18 cellular contexts compared by ENCODE assay signal in the genomic region with DNA sequence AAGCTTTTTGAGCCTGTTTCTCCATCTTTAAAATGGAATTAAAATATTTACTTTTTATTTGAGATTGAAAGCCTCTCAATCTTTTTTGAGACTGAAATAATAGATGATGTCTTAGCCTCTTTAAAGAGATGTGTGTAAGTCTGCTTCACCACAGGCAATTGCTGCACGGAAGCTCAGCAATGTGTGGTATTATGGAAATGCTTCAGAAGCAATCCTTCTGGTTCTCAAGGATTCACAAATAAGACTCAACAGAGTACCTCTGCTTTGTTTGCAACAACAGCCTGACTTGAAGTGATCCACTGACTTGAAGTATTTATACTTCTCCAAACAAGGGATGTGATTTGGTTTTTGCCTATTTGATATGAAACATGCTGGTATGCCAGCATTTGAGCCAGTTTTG.
A peak's percentile ranks its signal among the peaks of the same experiment; 100 is the strongest.
DNase-seq lines count a peak whose midpoint lies in the region; ATAC-seq and TF ChIP-seq lines count a peak whose summit lies in the region.
"Had no signal": no experiment of that assay in that cellular context is flagged by ENCODE, and none has a peak within 500 bp of the region (broad histone marks: within the 10 kb centered on the region; RNA-seq: fewer than 3 reads in every experiment).

No MANE protein-coding gene starts in this region.

- H3K27me3 ChIP-seq in SK-N-SH (ENCODE audit: insufficient read depth) = no peaks in the 10 kb centered on the region

- CTCF ChIA-PET in SK-N-SH (lab: Yijun Ruan, JAX) = interaction anchor here (0.6 kb wide), 1 partner anchor 94 kb away, joined by 3 read pairs; no protein-coding TSS in a partner anchor
- CTCF ChIA-PET in RWPE1 (lab: Yijun Ruan, JAX) = interaction anchor here (0.5 kb wide), 1 partner anchor 1570 kb away, joined by 3 read pairs; no protein-coding TSS in a partner anchor

- peaks cover 47% of the 10 kb centered on the region for H3F3A ChIP-seq in SK-N-SH (replicated peaks; ENCODE audit: insufficient read depth)

- no peak overlapping the region for H3K4me3 Mint-ChIP-seq in mesothelial cell of epicardium

- ATAC-seq in SK-N-SH treated with all-trans-retinoic acid at 6 μM for 48 hours (no peak), GM18511 (IDR thresholded peaks at IDR 0.05; ENCODE audit: unreplicated experiment) (no peak)
- ATAC-seq: PC-3 had no signal

- H4K20me1 ChIP-seq in SK-N-SH (ENCODE audit: insufficient read depth) = no peaks in the 10 kb centered on the region

- peaks cover 14 to 28% of the 10 kb centered on the region in 2 experiments for H3K4me1 ChIP-seq in SK-N-SH (ENCODE audit: control insufficient read depth in 1 of 2, insufficient read depth in 2 of 2, low read depth in 1 of 2, low read length in 1 of 2)
- H3K4me1 ChIP-seq: HAP-1 had no signal

- 88% methylated on average over 1 of the region's 1 CpG for WGBS in SK-N-SH (ENCODE audit: low lambda C conversion rate)

- no peak for TF ChIP-seq RAD21 in SK-N-SH (IDR thresholded peaks at IDR 0.05; ENCODE audit: low read length)

- no peak overlapping the region for H3K4me3 ChIP-seq in SK-N-SH (ENCODE audit: low read depth in 2 of 2, low read length in 1 of 2)
- H3K4me3 ChIP-seq: HAP-1 had no signal

- H3K79me2 ChIP-seq in SK-N-SH (ENCODE audit: insufficient read depth) = no peaks in the 10 kb centered on the region

- no peaks in the 10 kb centered on the region for H3K27me3 Mint-ChIP-seq in mesothelial cell of epicardium (ENCODE audit: low read depth)

- H2AFZ ChIP-seq in SK-N-SH (ENCODE audit: low read depth) = no peak overlapping the region

- H3K27ac Mint-ChIP-seq in mesothelial cell of epicardium = peak overlapping the region; percentile 25

- TF ChIP-seq CTCF in SK-N-SH (IDR thresholded peaks at IDR 0.05) = no peak
- TF ChIP-seq CTCF in mesothelial cell of epicardium (IDR thresholded peaks at IDR 0.05; ENCODE audit: unreplicated experiment) = no peak
- TF ChIP-seq CTCF in RWPE1 (conservative IDR thresholded peaks at IDR 0.05; ENCODE audit: low read depth) = no peak

- H3K36me3 ChIP-seq in SK-N-SH (replicated peaks in 1 of 2; ENCODE audit: control insufficient read depth in 1 of 2, insufficient read depth in 2 of 2, low read length in 1 of 2) = no peaks in the 10 kb centered on the region
- H3K36me3 ChIP-seq: HAP-1 had no signal

- H3K9me2 ChIP-seq in SK-N-SH = no peaks in the 10 kb centered on the region

- H3K4me2 ChIP-seq in SK-N-SH = peak overlapping the region; percentile 61; the same call in 1 of the 2 replicates

- TF ChIP-seq EP300 in SK-N-SH (IDR thresholded peaks at IDR 0.05; ENCODE audit: borderline replicate concordance in 1 of 2, low read depth in 1 of 2, low read length in 1 of 2) = no peak

- no peaks in the 10 kb centered on the region for H3K36me3 Mint-ChIP-seq in mesothelial cell of epicardium

- peak overlapping the region; percentile 89 to 99; a peak in 3 of 4 replicates for H3K27ac ChIP-seq in SK-N-SH (ENCODE audit: low read depth in 2 of 2, low read length in 1 of 2)
- H3K27ac ChIP-seq in RWPE1 = no peak overlapping the region
- H3K27ac ChIP-seq: HL-60 had no signal

- POLR2A ChIA-PET in SK-N-SH (lab: Yijun Ruan, JAX) (no interaction called here), RWPE1 (lab: Yijun Ruan, JAX; ENCODE audit: low non-redundant PET) (no interaction called here)

- DNase-seq in SK-N-SH (no peak), astrocyte of the hippocampus (ENCODE audit: low read depth, low spot score) (peak; percentile 54), mesothelial cell of epicardium (ENCODE audit: low spot score in 2 of 2, unreplicated experiment in 2 of 2) (no peak), RWPE1 (ENCODE audit: low spot score) (no peak), NCI-H1694 treated with DMSO at 0.1 percent for 48 hours (lab: John Stamatoyannopoulos, UW) (no peak), DMS53 treated with DMSO at 0.1 percent for 48 hours (lab: John Stamatoyannopoulos, UW; ENCODE audit: unreplicated experiment) (no peak)
- DNase-seq: AML-193, Caco-2, DMS153, NCI-H1417 treated with DMSO at 0.1 percent for 48 hours, NCI-H2029 treated with DMSO at 0.1 percent for 48 hours, NCI-H510A treated with DMSO at 0.1 percent for 48 hours, NCI-H82 had no signal

- H3K9ac ChIP-seq in SK-N-SH = peak overlapping the region; percentile 63; the same call in 1 of the 2 replicates

- H3K9me3 ChIP-seq in SK-N-SH = no peaks in the 10 kb centered on the region
- H3K9me3 ChIP-seq: HAP-1 had no signal

- H3K9me3 Mint-ChIP-seq in mesothelial cell of epicardium = peaks cover 9% of the 10 kb centered on the region

- peaks cover 52% of the 10 kb centered on the region for H3K4me1 Mint-ChIP-seq in mesothelial cell of epicardium

TF ChIP-seq in SK-N-SH, 30 proteins besides CTCF, POLR2A, EP300 and RAD21 (continues in another document):
- TF ChIP-seq POLR2AphosphoS5 (IDR thresholded peaks at IDR 0.05; ENCODE audit: low read depth, low read length) (no peak), MAX (IDR thresholded peaks at IDR 0.05; ENCODE audit: low read depth) (no peak), NFIC (IDR thresholded peaks at IDR 0.05; ENCODE audit: borderline replicate concordance) (no peak), FOXM1 (IDR thresholded peaks at IDR 0.05; ENCODE audit: low read depth) (no peak), SIN3A (IDR thresholded peaks at IDR 0.05; ENCODE audit: borderline replicate concordance, low read depth, low read length) (no peak), ZBTB33 (IDR thresholded peaks at IDR 0.05; ENCODE audit: borderline replicate concordance, low read depth) (no peak), RFX5 (IDR thresholded peaks at IDR 0.05; ENCODE audit: low read length) (no peak), CHD2 (IDR thresholded peaks at IDR 0.05; ENCODE audit: low read length, partially characterized antibody) (no peak), USF1 (IDR thresholded peaks at IDR 0.05; ENCODE audit: borderline replicate concordance, low read depth) (no peak)

TF ChIP-seq in SK-N-SH treated with all-trans-retinoic acid at 6 μM for 48 hours, 23 proteins besides CTCF, POLR2A, EP300 and RAD21 (continues in another document):
- TF ChIP-seq GLIS3 (CRISPR knock-in tag; IDR thresholded peaks at IDR 0.05) (no peak), ZFP30 (CRISPR knock-in tag; IDR thresholded peaks at IDR 0.05) (no peak), ESRRG (CRISPR knock-in tag; IDR thresholded peaks at IDR 0.05) (no peak), ISL1 (CRISPR knock-in tag; IDR thresholded peaks at IDR 0.05) (no peak), CSDC2 (CRISPR knock-in tag; IDR thresholded peaks at IDR 0.05) (no peak), ARNTL (CRISPR knock-in tag; IDR thresholded peaks at IDR 0.05; ENCODE audit: borderline replicate concordance, low read depth) (no peak), OSR1 (CRISPR knock-in tag; IDR thresholded peaks at IDR 0.05) (no peak), TCF4 (CRISPR knock-in tag; IDR thresholded peaks at IDR 0.05; ENCODE audit: borderline replicate concordance) (no peak), ZNF8 (CRISPR knock-in tag; IDR thresholded peaks at IDR 0.05) (no peak), ZFP3 (CRISPR knock-in tag; IDR thresholded peaks at IDR 0.05) (no peak), SNAI2 (CRISPR knock-in tag; IDR thresholded peaks at IDR 0.05) (no peak), BACH2 (CRISPR knock-in tag; IDR thresholded peaks at IDR 0.05; ENCODE audit: borderline replicate concordance) (no peak)
- TF ChIP-seq, protein P1, sequence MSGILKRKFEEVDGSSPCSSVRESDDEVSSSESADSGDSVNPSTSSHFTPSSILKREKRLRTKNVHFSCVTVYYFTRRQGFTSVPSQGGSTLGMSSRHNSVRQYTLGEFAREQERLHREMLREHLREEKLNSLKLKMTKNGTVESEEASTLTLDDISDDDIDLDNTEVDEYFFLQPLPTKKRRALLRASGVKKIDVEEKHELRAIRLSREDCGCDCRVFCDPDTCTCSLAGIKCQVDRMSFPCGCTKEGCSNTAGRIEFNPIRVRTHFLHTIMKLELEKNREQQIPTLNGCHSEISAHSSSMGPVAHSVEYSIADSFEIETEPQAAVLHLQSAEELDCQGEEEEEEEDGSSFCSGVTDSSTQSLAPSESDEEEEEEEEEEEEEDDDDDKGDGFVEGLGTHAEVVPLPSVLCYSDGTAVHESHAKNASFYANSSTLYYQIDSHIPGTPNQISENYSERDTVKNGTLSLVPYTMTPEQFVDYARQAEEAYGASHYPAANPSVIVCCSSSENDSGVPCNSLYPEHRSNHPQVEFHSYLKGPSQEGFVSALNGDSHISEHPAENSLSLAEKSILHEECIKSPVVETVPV (CRISPR knock-in tag; IDR thresholded peaks at IDR 0.05) = no peak
- TF ChIP-seq, protein P2, sequence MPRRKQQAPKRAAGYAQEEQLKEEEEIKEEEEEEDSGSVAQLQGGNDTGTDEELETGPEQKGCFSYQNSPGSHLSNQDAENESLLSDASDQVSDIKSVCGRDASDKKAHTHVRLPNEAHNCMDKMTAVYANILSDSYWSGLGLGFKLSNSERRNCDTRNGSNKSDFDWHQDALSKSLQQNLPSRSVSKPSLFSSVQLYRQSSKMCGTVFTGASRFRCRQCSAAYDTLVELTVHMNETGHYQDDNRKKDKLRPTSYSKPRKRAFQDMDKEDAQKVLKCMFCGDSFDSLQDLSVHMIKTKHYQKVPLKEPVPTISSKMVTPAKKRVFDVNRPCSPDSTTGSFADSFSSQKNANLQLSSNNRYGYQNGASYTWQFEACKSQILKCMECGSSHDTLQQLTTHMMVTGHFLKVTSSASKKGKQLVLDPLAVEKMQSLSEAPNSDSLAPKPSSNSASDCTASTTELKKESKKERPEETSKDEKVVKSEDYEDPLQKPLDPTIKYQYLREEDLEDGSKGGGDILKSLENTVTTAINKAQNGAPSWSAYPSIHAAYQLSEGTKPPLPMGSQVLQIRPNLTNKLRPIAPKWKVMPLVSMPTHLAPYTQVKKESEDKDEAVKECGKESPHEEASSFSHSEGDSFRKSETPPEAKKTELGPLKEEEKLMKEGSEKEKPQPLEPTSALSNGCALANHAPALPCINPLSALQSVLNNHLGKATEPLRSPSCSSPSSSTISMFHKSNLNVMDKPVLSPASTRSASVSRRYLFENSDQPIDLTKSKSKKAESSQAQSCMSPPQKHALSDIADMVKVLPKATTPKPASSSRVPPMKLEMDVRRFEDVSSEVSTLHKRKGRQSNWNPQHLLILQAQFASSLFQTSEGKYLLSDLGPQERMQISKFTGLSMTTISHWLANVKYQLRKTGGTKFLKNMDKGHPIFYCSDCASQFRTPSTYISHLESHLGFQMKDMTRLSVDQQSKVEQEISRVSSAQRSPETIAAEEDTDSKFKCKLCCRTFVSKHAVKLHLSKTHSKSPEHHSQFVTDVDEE (CRISPR knock-in tag; IDR thresholded peaks at IDR 0.05) = no peak
